Comparison of ENCODE assay signal across 8 cellular contexts in the genomic region with DNA sequence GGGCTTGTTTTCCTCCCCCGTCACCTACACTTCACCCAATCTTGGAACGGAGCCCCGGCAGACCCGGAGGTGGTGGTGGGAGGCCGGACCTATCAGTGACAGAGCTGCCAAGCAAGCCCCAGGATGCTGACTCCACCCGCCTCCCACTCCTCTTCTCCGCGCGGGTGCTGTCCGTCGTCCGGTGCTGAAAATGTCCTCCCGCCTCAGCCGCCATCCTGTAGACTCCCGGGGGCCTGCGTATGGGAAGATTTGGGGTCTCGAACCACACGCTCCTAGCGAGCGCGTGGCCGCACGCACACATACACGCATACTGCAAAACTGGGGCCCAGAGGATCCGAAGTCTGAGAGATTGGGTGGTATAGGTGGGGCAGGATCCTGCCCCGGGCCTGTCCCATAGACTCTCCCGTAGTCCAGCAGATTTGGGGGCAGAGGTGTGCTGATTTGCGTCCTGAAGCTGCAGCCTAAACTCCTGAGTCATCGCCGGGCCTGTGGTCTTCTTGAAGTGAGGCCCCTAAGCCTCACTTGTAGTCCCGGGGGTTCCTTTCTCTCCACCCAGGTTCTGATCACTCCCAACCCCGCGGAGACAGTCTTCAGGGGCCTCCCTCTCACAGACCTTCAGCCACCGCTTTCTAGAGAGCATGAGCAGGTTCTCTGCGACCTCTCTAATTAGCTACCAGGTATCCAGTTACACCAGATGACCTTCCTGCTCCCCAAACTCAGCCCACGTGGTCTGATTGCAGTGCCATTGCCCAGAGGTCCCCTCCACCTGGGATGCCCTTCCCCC. TPM values are rescaled to one million over a fixed set of nuclear protein-coding genes. Genes with fewer than 3 reads are reported as not detected.
DNase-seq lines count a peak whose midpoint lies in the region; ATAC-seq, FAIRE-seq and TF ChIP-seq lines count a peak whose summit lies in the region.

No MANE protein-coding gene starts in this region.

- peaks cover 0 to 11% (median 0%) of the 10 kb centered on the region in 5 experiments for H3K9me3 Mint-ChIP-seq in brain

- no peaks in the 10 kb centered on the region for H3K9me3 ChIP-seq in kidney (ENCODE audit: control insufficient read depth in 1 of 2, low read length in 2 of 2)

- peak overlapping the region; percentile 83 to 99 (median 97) for H3K27ac Mint-ChIP-seq in brain

- peak overlapping the region; percentile 88 to 96 (median 94) for H3K4me3 Mint-ChIP-seq in brain

- peaks cover 39% of the 10 kb centered on the region for H3K27me3 Mint-ChIP-seq in brain

- DNase-seq in AG10803 (ENCODE audit: low read depth) (no peak), T-helper 1 cell (peak in 4 of 5 donors; percentile 64 to 75 (median 70)), kidney (no peak), 8988T (no peak)
- DNase-seq in stimulated activated CD4-positive, alpha-beta T cell treated with anti-CD3 and anti-CD28 coated beads, Interleukin-1b, Interleukin-23, amount 100 ng/mL, for 48 hours, result peak; percentile 86

- TF ChIP-seq CTCF in AG10803 (conservative IDR thresholded peaks at IDR 0.05; ENCODE audit: low read length) (no peak), brain (conservative IDR thresholded peaks at IDR 0.05) (no peak), kidney (IDR thresholded peaks at IDR 0.05; ENCODE audit: borderline replicate concordance, extremely low read depth, insufficient read depth) (no peak)

- intact Hi-C loops in kidney (cut with DNase I), result no loop called here

- no peak for FAIRE-seq in kidney (lab: Jason Lieb, UNC)

- H3K36me3 Mint-ChIP-seq in brain, result no peaks in the 10 kb centered on the region

- H3K36me3 ChIP-seq in kidney (ENCODE audit: control insufficient read depth in 1 of 2, insufficient read depth in 2 of 2, low read length in 2 of 2), result peaks cover 0 to 9% of the 10 kb centered on the region in 2 donors

- peak overlapping the region; percentile 91 to 95 for H3K27ac ChIP-seq in kidney (ENCODE audit: low read depth in 2 of 2, low read length in 2 of 2)

- peak overlapping the region; percentile 58 for H3K9ac ChIP-seq in kidney (ENCODE audit: low read length in 2 of 2)

- peak; percentile 42 for ATAC-seq in GM19035 (IDR thresholded peaks at IDR 0.05; ENCODE audit: unreplicated experiment)
- peak; percentile 42 for ATAC-seq in HG03354 (IDR thresholded peaks at IDR 0.05; ENCODE audit: poor library complexity, severe bottlenecking, unreplicated experiment)

- H3K4me3 ChIP-seq in AG10803 (ENCODE audit: low read length) (peak overlapping the region; percentile 92), kidney (ENCODE audit: low read length in 2 of 2) (peak overlapping the region; percentile 87 to 95)

- H3K4me1 ChIP-seq in kidney (ENCODE audit: control insufficient read depth in 1 of 2, insufficient read depth in 1 of 2, low read depth in 1 of 2, low read length in 2 of 2), result peaks cover 13 to 17% of the 10 kb centered on the region in 2 donors

- peaks cover 52% of the 10 kb centered on the region for H3K4me1 Mint-ChIP-seq in brain

RNA-seq across cellular contexts. Expression of gene YIF1A, which starts 0.8 kb away (rescaled TPM):
- polyA plus RNA-seq in brain (ENCODE audit: insufficient read depth, low read depth, low replicate concordance) (118 TPM), kidney (ENCODE audit: insufficient read depth, low read depth, low replicate concordance) (115 TPM)
- total RNA-seq in kidney, result 92.1 TPM

RNA-seq across cellular contexts. Expression of gene TMEM151A, which starts 2.0 kb away (rescaled TPM):
- polyA plus RNA-seq in brain (ENCODE audit: insufficient read depth, low read depth, low replicate concordance) (54.6 TPM), kidney (ENCODE audit: insufficient read depth, low read depth, low replicate concordance) (not detected)
- 0.19 TPM for total RNA-seq in kidney

RNA-seq across cellular contexts. Expression of gene CNIH2, which starts 11.8 kb away (rescaled TPM):
- polyA plus RNA-seq in brain (ENCODE audit: insufficient read depth, low read depth, low replicate concordance), result 146 TPM
- total RNA-seq in kidney, result 0.63 TPM
- not detected for polyA plus RNA-seq in kidney (ENCODE audit: insufficient read depth, low read depth, low replicate concordance)

RNA-seq across cellular contexts. Expression of gene RAB1B, which starts 21.3 kb away (rescaled TPM):
- polyA plus RNA-seq in brain (ENCODE audit: insufficient read depth, low read depth, low replicate concordance) (297 TPM), kidney (ENCODE audit: insufficient read depth, low read depth, low replicate concordance) (197 TPM)
- 153 TPM for total RNA-seq in kidney

RNA-seq across cellular contexts. Expression of gene CD248, which starts 27.1 kb away (rescaled TPM):
- polyA plus RNA-seq in brain (ENCODE audit: insufficient read depth, low read depth, low replicate concordance) (14.3 TPM), kidney (ENCODE audit: insufficient read depth, low read depth, low replicate concordance) (14.8 TPM)
- 22.9 TPM for total RNA-seq in kidney

Comparison
In these comparisons a context has a peak if more than half of its experiments do, and no peak if none do; other contexts are left out.
1. DNase-seq: peak in T-helper 1 cell (4 of 5) and stimulated activated CD4-positive, alpha-beta T cell treated with anti-CD3 and anti-CD28 coated beads, Interleukin-1b, Interleukin-23, amount 100 ng/mL, for 48 hours (single experiment); none in AG10803 (single experiment), kidney (single experiment) and 8988T (single experiment).
2. RNA of gene TMEM151A, which starts 2.0 kb away (polyA plus RNA-seq): 54.6 TPM in brain (single experiment); not detected in kidney (single experiment); every median in the first group is over 10 times any median in the second.
3. RNA of gene CNIH2, which starts 11.8 kb away (polyA plus RNA-seq): 146 TPM in brain (single experiment); not detected in kidney (single experiment); every median in the first group is over 100 times any median in the second.